In the genomic region with DNA sequence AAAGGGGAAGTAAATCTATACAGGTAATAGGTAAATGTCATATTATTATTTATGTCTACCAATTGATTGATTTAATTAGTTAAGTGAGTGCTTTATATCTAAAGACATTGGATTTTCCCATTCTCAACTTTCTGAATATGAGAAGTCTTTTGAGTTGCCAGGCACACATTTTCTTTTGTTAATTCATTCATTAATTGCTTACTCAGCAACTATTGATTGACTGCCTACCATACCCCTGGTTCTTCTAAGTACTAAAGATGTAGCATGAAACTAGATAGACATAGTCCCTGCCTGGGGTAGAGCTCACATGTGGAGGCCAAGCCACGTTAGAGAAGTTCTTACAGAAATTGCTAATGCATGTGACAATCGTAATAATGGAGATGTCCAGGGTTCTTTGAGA, we compare ENCODE assay signal across 30 cellular contexts.
"Had no signal": no experiment of that assay in that cellular context is flagged by ENCODE, and none has a peak within 500 bp of the region (broad histone marks: within the 10 kb centered on the region; RNA-seq: fewer than 3 reads in every experiment).

No MANE protein-coding gene starts in this region.

- DNase-seq: activated B cell treated with CpG ODN at 0.5 μM for 24 hours; activated CD4-positive, alpha-beta memory T cell treated with anti-CD3 and anti-CD28 coated beads for 36 hours; activated CD4-positive, alpha-beta T cell treated with anti-CD3 and anti-CD28 coated beads for 4 hours; activated CD4-positive, alpha-beta T cell treated with anti-CD3 and anti-CD28 coated beads, Interleukin-2, amount 10 ng/mL, durations not matched to agents 24 days and 14 days; activated CD4-positive, alpha-beta T cell treated with anti-CD3 and anti-CD28 coated beads, Interleukin-2, amount 50 U/mL, for 1 hour; activated CD4-positive, alpha-beta T cell treated with anti-CD3 and anti-CD28 coated beads, Interleukin-2, amount 50 U/mL, for 4 hours; activated CD4-positive, CD25-positive, alpha-beta regulatory T cell treated with anti-CD3 and anti-CD28 coated beads, Interleukin-2, amount 50 U/mL, for 72 hours; activated CD8-positive, alpha-beta memory T cell treated with anti-CD3 and anti-CD28 coated beads for 24 hours; activated CD8-positive, alpha-beta memory T cell treated with anti-CD3 and anti-CD28 coated beads, Interleukin-2, amount 10 ng/mL, durations not matched to agents 7 days and 5 days; activated CD8-positive, alpha-beta memory T cell treated with anti-CD3 and anti-CD28 coated beads, Interleukin-2, amount 50 U/mL, for 48 hours; activated CD8-positive, alpha-beta T cell treated with anti-CD3 and anti-CD28 coated beads, Interleukin-2, amount 10 ng/mL, durations not matched to agents 7 days and 5 days; activated effector memory CD4-positive, alpha-beta T cell treated with Interleukin-2 at 50 U/mL for 16 hours; activated gamma-delta T cell; activated naive CD4-positive, alpha-beta T cell treated with anti-CD3 and anti-CD28 coated beads, Interleukin-2, amount 10 ng/mL, durations not matched to agents 7 days and 5 days; activated naive CD4-positive, alpha-beta T cell treated with Interleukin-2 at 50 U/mL for 16 hours; activated naive CD8-positive, alpha-beta T cell treated with anti-CD3 and anti-CD28 coated beads, Interleukin-2, amount 10 ng/mL, durations not matched to agents 7 days and 5 days; activated naive CD8-positive, alpha-beta T cell treated with anti-CD3 and anti-CD28 coated beads, Interleukin-2, amount 50 U/mL, for 24 hours; activated T-cell treated with anti-CD3 and anti-CD28 coated beads, Interleukin-2, amount 50 U/mL, for 24 hours; activated T-cell treated with anti-CD3 and anti-CD28 coated beads, Interleukin-2, amount 50 U/mL, for 48 hours; amygdala; anterior cingulate cortex; caudate nucleus; cerebellar nuclear complex; T-helper 2 cell; T-helper 9 cell had no signal

- H3K27ac ChIP-seq: ascending aorta, cardiac muscle cell, VCaP had no signal

- H3K4me3 ChIP-seq: ascending aorta, cardiac muscle cell had no signal

- H3K27me3 ChIP-seq: ascending aorta, cardiac muscle cell had no signal

- H3K36me3 ChIP-seq: ascending aorta, cardiac muscle cell had no signal

- FAIRE-seq: bronchial epithelial cell, TTC549 had no signal

- ATAC-seq: activated CD8-positive, alpha-beta memory T cell treated with anti-CD3 and anti-CD28 coated beads, Interleukin-2, amount 10 ng/mL, durations not matched to agents 7 days and 5 days; activated CD8-positive, alpha-beta T cell treated with anti-CD3 and anti-CD28 coated beads, Interleukin-2, amount 10 ng/mL, durations not matched to agents 7 days and 5 days; activated naive CD8-positive, alpha-beta T cell treated with anti-CD3 and anti-CD28 coated beads, Interleukin-2, amount 50 U/mL, for 24 hours had no signal

- H3K9me3 ChIP-seq: ascending aorta had no signal
